14 cellular contexts compared by ENCODE assay signal in the genomic region with DNA sequence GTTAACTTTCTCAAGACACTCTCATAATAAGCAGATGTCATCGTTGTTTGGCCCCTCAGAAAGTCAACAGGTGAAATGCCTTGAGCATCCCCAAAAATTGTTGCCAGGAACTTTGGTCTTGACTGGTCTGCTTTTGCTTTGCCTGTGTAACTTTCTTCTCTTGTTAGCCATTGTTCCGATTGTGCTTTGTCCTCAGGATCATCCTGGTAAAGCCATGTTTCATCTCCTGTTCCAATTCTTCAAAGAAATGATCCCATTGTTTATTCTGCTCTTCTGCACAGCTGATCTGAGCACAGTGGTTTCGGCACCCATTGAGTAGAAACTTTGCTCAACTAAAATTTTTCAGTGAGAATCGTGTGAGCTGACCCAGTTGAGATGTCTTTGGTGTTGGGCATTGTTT. TPM values are rescaled to one million over a fixed set of nuclear protein-coding genes. Genes with fewer than 3 reads are reported as not detected.
DNase-seq lines count a peak whose midpoint lies in the region; ATAC-seq and TF ChIP-seq lines count a peak whose summit lies in the region.
"Had no signal": no experiment of that assay in that cellular context is flagged by ENCODE, and none has a peak within 500 bp of the region (broad histone marks: within the 10 kb centered on the region; RNA-seq: fewer than 3 reads in every experiment).

No MANE protein-coding gene starts in this region.

- H3K9me3 ChIP-seq in gastroesophageal sphincter = no peaks in the 10 kb centered on the region
- no peaks in the 10 kb centered on the region for H3K9me3 ChIP-seq in testis
- H3K9me3 ChIP-seq: Caco-2 had no signal

- no peak for TF ChIP-seq CTCF in gastroesophageal sphincter (IDR thresholded peaks at IDR 0.05)
- no peak for TF ChIP-seq CTCF in testis (IDR thresholded peaks at IDR 0.05)

- no peak for ATAC-seq in gastroesophageal sphincter
- ATAC-seq in HG03097 (IDR thresholded peaks at IDR 0.05; ENCODE audit: low FRiP score, unreplicated experiment) = no peak

- no peak for TF ChIP-seq EP300 in gastroesophageal sphincter (IDR thresholded peaks at IDR 0.05)

- H3K4me1 ChIP-seq in gastroesophageal sphincter (no peaks in the 10 kb centered on the region), testis (no peaks in the 10 kb centered on the region)
- H3K4me1 ChIP-seq: BLaER1, Caco-2 had no signal

- peak overlapping the region; percentile 61 for H3K27ac ChIP-seq in caudate nucleus (ENCODE audit: low read depth, low read length)
- H3K27ac ChIP-seq in gastroesophageal sphincter = no peak overlapping the region
- no peak overlapping the region for H3K27ac ChIP-seq in testis
- H3K27ac ChIP-seq: BLaER1 had no signal

- peaks cover 0 to 4% of the 10 kb centered on the region in 2 donors for H3K36me3 ChIP-seq in gastroesophageal sphincter
- no peaks in the 10 kb centered on the region for H3K36me3 ChIP-seq in testis (ENCODE audit: low read depth, missing control alignments)

- WGBS in gastroesophageal sphincter (ENCODE audit: low coverage in 1 of 2), 2 donors = 75 to 94% methylated on average over 3 to 4 of the region's 4 CpGs
- WGBS in testis, 2 donors = 96% methylated on average over 4 of the region's 4 CpGs

- TF ChIP-seq POLR2A in gastroesophageal sphincter (IDR thresholded peaks at IDR 0.05) (no peak), testis (IDR thresholded peaks at IDR 0.05) (no peak)

- intact Hi-C loops in testis (cut with DNase I; ENCODE audit: low total_unique reads) = no loop called here

- H3K4me3 ChIP-seq in gastroesophageal sphincter = no peak overlapping the region
- H3K4me3 ChIP-seq in testis = no peak overlapping the region
- H3K4me3 ChIP-seq: BLaER1 had no signal

- DNase-seq in caudate nucleus (lab: John Stamatoyannopoulos, UW) (peak in 2 of 61 donors; percentile 18 to 26), hippocampal formation (lab: John Stamatoyannopoulos, UW) (peak; percentile 17 to 25), putamen (ENCODE audit: low spot score) (peak; percentile 41), testis (no peak)
- no peak for DNase-seq in activated CD4-positive, CD25-positive, alpha-beta regulatory T cell (lab: John Stamatoyannopoulos, UW)
- DNase-seq: Caco-2; CD8-positive, alpha-beta memory T cell; DND-41; GDM1; GOT3; H9 had no signal

- H3K27me3 ChIP-seq in gastroesophageal sphincter (no peaks in the 10 kb centered on the region), testis (no peaks in the 10 kb centered on the region)
- H3K27me3 ChIP-seq: BLaER1 had no signal

RNA-seq across cellular contexts. Expression of a gene that starts 8.1 kb away (rescaled TPM):
- total RNA-seq in gastroesophageal sphincter (10 to 100 TPM in 2 of 4 donors, 1 to 10 TPM in 2; 3.2 to 16.2 (median 9.2) TPM), testis (10 to 100 TPM in 1 of 2 donors, 1 to 10 TPM in 1; 7.9 to 14.5 TPM)
- polyA plus RNA-seq in testis (ENCODE audit: insufficient read depth, low read depth, low replicate concordance) = 6.9 TPM

Comparison
In these comparisons a context has a peak if more than half of its experiments do, and no peak if none do; other contexts are left out.
1. DNase-seq: peak in hippocampal formation (2 of 2) and putamen (single experiment); none in activated CD4-positive, CD25-positive, alpha-beta regulatory T cell (0 of 4) and testis (single experiment).